In genomic region chr22:23101524-23101923, GRCh38 we compare ENCODE assay signal across 24 cellular contexts. TPM values are rescaled to one million over a fixed set of nuclear protein-coding genes. Genes with fewer than 3 reads are reported as not detected.
"Had no signal": no experiment of that assay in that cellular context is flagged by ENCODE, and none has a peak within 500 bp of the region (broad histone marks: within the 10 kb centered on the region; RNA-seq: fewer than 3 reads in every experiment).

No MANE protein-coding gene starts in this region.

- H3K9me3 ChIP-seq: SJSA1 had no signal

- H3K4me3 ChIP-seq: SJSA1, SK-N-MC had no signal

- H3K4me1 ChIP-seq: SJSA1 had no signal

- DNase-seq: Kasumi-1, MM.1S, NCI-H1092 treated with DMSO at 0.1 percent for 48 hours, NCI-H1436, NCI-H187, NCI-H2029, NCI-H2081 treated with DMSO at 0.1 percent for 48 hours, NCI-H2171, NCI-H226, NCI-H446, NCI-H510A, NCI-H524 treated with DMSO at 0.1 percent for 48 hours, NCI-H69, NCI-H774, Right ventricle myocardium superior, RPMI8226, SIG-M5, SW 1271 had no signal

- H3K27me3 ChIP-seq: SJSA1 had no signal

- H3K27ac ChIP-seq: KMS-11, SJSA1, SK-N-MC had no signal

- H3K4me2 ChIP-seq: KMS-11 had no signal

- FAIRE-seq: RCC 7860 had no signal

- H3K9ac ChIP-seq: KMS-11 had no signal

RNA-seq across cellular contexts. Expression of gene RSPH14, which starts 40.3 kb away (rescaled TPM):
- total RNA-seq: HT-29, M059J, Right ventricle myocardium superior, SJSA1 had no signal
